Comparison of ENCODE assay signal across 13 cellular contexts in the genomic region with DNA sequence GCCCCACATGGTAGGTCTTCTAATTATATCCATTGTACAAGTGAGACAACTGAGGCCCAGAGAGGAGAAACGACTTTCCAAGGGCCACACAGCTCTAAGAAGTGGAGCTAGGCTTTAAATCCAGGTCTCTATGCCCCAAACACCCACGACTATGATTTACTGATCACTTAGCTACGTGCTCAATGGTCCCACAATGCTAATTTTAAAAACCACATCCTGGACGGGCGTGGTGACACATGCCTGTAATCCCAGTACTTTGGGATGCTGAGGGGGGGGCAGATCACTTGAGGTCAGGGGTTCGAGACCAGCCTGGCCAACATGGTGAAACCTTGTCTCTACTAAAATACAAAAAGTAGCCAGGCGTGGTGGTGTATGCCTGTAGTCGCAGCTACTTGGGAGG. TPM values are rescaled to one million over a fixed set of nuclear protein-coding genes. Genes with fewer than 3 reads are reported as not detected.
A peak's percentile ranks its signal among the peaks of the same experiment; 100 is the strongest.
DNase-seq lines count a peak whose midpoint lies in the region; ATAC-seq and TF ChIP-seq lines count a peak whose summit lies in the region.
"Had no signal": no experiment of that assay in that cellular context is flagged by ENCODE, and none has a peak within 500 bp of the region (broad histone marks: within the 10 kb centered on the region; RNA-seq: fewer than 3 reads in every experiment).

No MANE protein-coding gene starts in this region.

- no peak overlapping the region for H3K27ac Mint-ChIP-seq in activated CD8-positive, alpha-beta T cell treated with anti-CD3 and anti-CD28 coated beads for 36 hours
- H3K27ac Mint-ChIP-seq: brain; CD4-positive, alpha-beta T cell had no signal

- no peaks in the 10 kb centered on the region for H3K27me3 ChIP-seq in heart left ventricle

- peak overlapping the region; percentile 40 to 89 (median 78) for H3K27ac ChIP-seq in heart left ventricle

- no peak for TF ChIP-seq POLR2A in heart left ventricle (IDR thresholded peaks at IDR 0.05)

- intact Hi-C loops in heart left ventricle (cut with DNase I): no loop called here
- intact Hi-C loops in left cardiac atrium (cut with DNase I): no loop called here
- intact Hi-C loops in activated CD8-positive, alpha-beta T cell treated with anti-CD3 and anti-CD28 coated beads for 36 hours (cut with micrococcal nuclease): no loop called here

- H3K36me3 Mint-ChIP-seq in activated CD8-positive, alpha-beta T cell treated with anti-CD3 and anti-CD28 coated beads for 36 hours (ENCODE audit: low read depth): no peaks in the 10 kb centered on the region
- H3K36me3 Mint-ChIP-seq: brain; IgD-negative memory B cell; naive thymus-derived CD4-positive, alpha-beta T cell had no signal

- no peak for DNase-seq in heart left ventricle
- DNase-seq in left cardiac atrium: no peak
- peak; percentile 53 for DNase-seq in activated CD8-positive, alpha-beta T cell treated with anti-CD3 and anti-CD28 coated beads for 36 hours
- DNase-seq in stimulated activated naive CD8-positive, alpha-beta T cell treated with anti-CD3 and anti-CD28 coated beads, Interleukin-15, Interleukin-2, amounts not matched to agents 100 U/mL and 50 U/mL, for 24 hours: no peak
- no peak for DNase-seq in NCI-H1092 (lab: John Stamatoyannopoulos, UW)
- DNase-seq: CD4-positive, alpha-beta T cell; naive thymus-derived CD4-positive, alpha-beta T cell; SIG-M5 had no signal

- no peak overlapping the region for H3K4me3 ChIP-seq in heart left ventricle

- no peaks in the 10 kb centered on the region for H3K36me3 ChIP-seq in heart left ventricle

- H3K27me3 Mint-ChIP-seq in activated CD8-positive, alpha-beta T cell treated with anti-CD3 and anti-CD28 coated beads for 36 hours: no peaks in the 10 kb centered on the region
- H3K27me3 Mint-ChIP-seq: CD4-positive, alpha-beta T cell had no signal

- peaks cover 12% of the 10 kb centered on the region for H3K4me1 Mint-ChIP-seq in activated CD8-positive, alpha-beta T cell treated with anti-CD3 and anti-CD28 coated beads for 36 hours (ENCODE audit: low read depth)
- H3K4me1 Mint-ChIP-seq: brain had no signal

- no peaks in the 10 kb centered on the region for H3K9me3 Mint-ChIP-seq in activated CD8-positive, alpha-beta T cell treated with anti-CD3 and anti-CD28 coated beads for 36 hours
- H3K9me3 Mint-ChIP-seq: CD4-positive, alpha-beta T cell; IgD-negative memory B cell had no signal

- CTCF ChIA-PET in activated CD8-positive, alpha-beta T cell treated with anti-CD3 and anti-CD28 coated beads for 36 hours (lab: Charles Lee): interaction anchor here (2.4 to 11.8 kb wide), 2 partner anchors 31 to 95 kb away, joined by 8 to 84 read pairs; no protein-coding TSS in a partner anchor

- H3K4me1 ChIP-seq in heart left ventricle: peaks cover 0 to 25% (median 2%) of the 10 kb centered on the region in 12 donors

- ATAC-seq in heart left ventricle (no peak), left cardiac atrium (no peak), HG03097 (IDR thresholded peaks at IDR 0.05; ENCODE audit: low FRiP score, unreplicated experiment) (peak; percentile 8), HG02938 (IDR thresholded peaks at IDR 0.05; ENCODE audit: unreplicated experiment) (no peak), HG03045 (IDR thresholded peaks at IDR 0.05; ENCODE audit: unreplicated experiment) (no peak)
- ATAC-seq in activated CD8-positive, alpha-beta T cell treated with anti-CD3 and anti-CD28 coated beads for 36 hours: peak; percentile 61
- ATAC-seq in stimulated activated naive CD8-positive, alpha-beta T cell treated with anti-CD3 and anti-CD28 coated beads, Interleukin-15, Interleukin-2, amounts not matched to agents 100 U/mL and 50 U/mL, for 24 hours: peak; percentile 34
- ATAC-seq: naive thymus-derived CD4-positive, alpha-beta T cell had no signal

- no peaks in the 10 kb centered on the region for H3K9me3 ChIP-seq in heart left ventricle

- H3K4me3 Mint-ChIP-seq in activated CD8-positive, alpha-beta T cell treated with anti-CD3 and anti-CD28 coated beads for 36 hours: no peak overlapping the region
- H3K4me3 Mint-ChIP-seq: brain; CD4-positive, alpha-beta T cell had no signal

- WGBS in heart left ventricle, 4 donors: 66 to 83% (median 68%) methylated on average over 7 to 8 of the region's 8 CpGs

- POLR2A ChIA-PET in activated CD8-positive, alpha-beta T cell treated with anti-CD3 and anti-CD28 coated beads for 36 hours (lab: Charles Lee): interaction anchor here (0.7 kb wide), 1 partner anchor 173 kb away, joined by 3 read pairs; no protein-coding TSS in a partner anchor

- TF ChIP-seq CTCF in heart left ventricle (IDR thresholded peaks at IDR 0.05): no peak
- TF ChIP-seq CTCF in activated CD8-positive, alpha-beta T cell treated with anti-CD3 and anti-CD28 coated beads for 36 hours (IDR thresholded peaks at IDR 0.05): no peak

RNA-seq across cellular contexts. Expression of a gene that starts 8.4 kb away (rescaled TPM):
- total RNA-seq in heart left ventricle (100 to 1,000 TPM in 7 of 9 donors, 10 to 100 TPM in 2; 91.0 to 150 (median 117) TPM), left cardiac atrium (100 to 1,000 TPM; 166 to 173 TPM)
- polyA plus RNA-seq in heart left ventricle: 100 to 1,000 TPM in 1 of 2 donors, 10 to 100 TPM in 1; 39.2 to 111 TPM
- 10 to 100 TPM; 79.2 to 79.4 TPM for total RNA-seq in activated CD8-positive, alpha-beta T cell treated with anti-CD3 and anti-CD28 coated beads for 36 hours

RNA-seq across cellular contexts. Expression of a gene that starts 31.7 kb away (rescaled TPM):
- 10 to 100 TPM in 6 of 9 donors, 1 to 10 TPM in 3; 9.1 to 12.6 (median 10.7) TPM for total RNA-seq in heart left ventricle
- 10 to 100 TPM in 1 of 2 donors, 1 to 10 TPM in 1; 3.9 to 13.7 TPM for polyA plus RNA-seq in heart left ventricle
- 10 to 100 TPM; 14.2 to 18.2 TPM for total RNA-seq in left cardiac atrium
- total RNA-seq in activated CD8-positive, alpha-beta T cell treated with anti-CD3 and anti-CD28 coated beads for 36 hours: 10 to 100 TPM; 23.8 to 24.3 TPM

RNA-seq across cellular contexts. Expression of a gene that starts 38.1 kb away (rescaled TPM):
- total RNA-seq in heart left ventricle (1 to 10 TPM; 2.4 to 9.1 (median 3.8) TPM), left cardiac atrium (1 to 10 TPM; 1.5 to 4.6 TPM)
- 1 to 10 TPM; 2.9 to 9.9 TPM for polyA plus RNA-seq in heart left ventricle
- 1 to 10 TPM in 1 of 2 experiments, under 1 TPM in 1; 0.50 to 1.1 TPM for total RNA-seq in activated CD8-positive, alpha-beta T cell treated with anti-CD3 and anti-CD28 coated beads for 36 hours
- polyA plus RNA-seq: IgD-negative memory B cell; naive thymus-derived CD4-positive, alpha-beta T cell had no signal

RNA-seq across cellular contexts. Expression of a gene that starts 47.1 kb away (rescaled TPM):
- 100 to 1,000 TPM in 2 of 9 donors, 10 to 100 TPM in 7; 56.7 to 213 (median 78.8) TPM for total RNA-seq in heart left ventricle
- 10 to 100 TPM; 59.6 to 98.7 TPM for polyA plus RNA-seq in heart left ventricle
- total RNA-seq in left cardiac atrium: 10 to 100 TPM; 49.4 to 52.0 TPM
- total RNA-seq in activated CD8-positive, alpha-beta T cell treated with anti-CD3 and anti-CD28 coated beads for 36 hours: 10 to 100 TPM; 17.4 to 18.1 TPM

Comparison
In these comparisons a context has a peak if more than half of its experiments do, and no peak if none do; other contexts are left out.
1. ATAC-seq: peak in HG03097 (single experiment), activated CD8-positive, alpha-beta T cell treated with anti-CD3 and anti-CD28 coated beads for 36 hours (single experiment) and stimulated activated naive CD8-positive, alpha-beta T cell treated with anti-CD3 and anti-CD28 coated beads, Interleukin-15, Interleukin-2, amounts not matched to agents 100 U/mL and 50 U/mL, for 24 hours (single experiment); none in heart left ventricle (0 of 4), left cardiac atrium (0 of 2), HG02938 (single experiment) and HG03045 (single experiment).